ENCODE assay signal across 4 cellular contexts in genomic region chr6:35698430-35698829, GRCh38. TPM values are rescaled to one million over a fixed set of nuclear protein-coding genes. Genes with fewer than 3 reads are reported as not detected.
"Had no signal": no experiment of that assay in that cellular context is flagged by ENCODE, and none has a peak within 500 bp of the region (broad histone marks: within the 10 kb centered on the region; RNA-seq: fewer than 3 reads in every experiment).

No MANE protein-coding gene starts in this region.

RNA-seq across cellular contexts. Expression of gene FKBP5, which starts 9.7 kb away (rescaled TPM):
- total RNA-seq: SJCRH30 had no signal

RNA-seq across cellular contexts. Expression of gene ARMC12, which starts 38.4 kb away (rescaled TPM):
- total RNA-seq: HT-29, Right ventricle myocardium inferior, RPMI7951, SJCRH30 had no signal
